In the genomic region with DNA sequence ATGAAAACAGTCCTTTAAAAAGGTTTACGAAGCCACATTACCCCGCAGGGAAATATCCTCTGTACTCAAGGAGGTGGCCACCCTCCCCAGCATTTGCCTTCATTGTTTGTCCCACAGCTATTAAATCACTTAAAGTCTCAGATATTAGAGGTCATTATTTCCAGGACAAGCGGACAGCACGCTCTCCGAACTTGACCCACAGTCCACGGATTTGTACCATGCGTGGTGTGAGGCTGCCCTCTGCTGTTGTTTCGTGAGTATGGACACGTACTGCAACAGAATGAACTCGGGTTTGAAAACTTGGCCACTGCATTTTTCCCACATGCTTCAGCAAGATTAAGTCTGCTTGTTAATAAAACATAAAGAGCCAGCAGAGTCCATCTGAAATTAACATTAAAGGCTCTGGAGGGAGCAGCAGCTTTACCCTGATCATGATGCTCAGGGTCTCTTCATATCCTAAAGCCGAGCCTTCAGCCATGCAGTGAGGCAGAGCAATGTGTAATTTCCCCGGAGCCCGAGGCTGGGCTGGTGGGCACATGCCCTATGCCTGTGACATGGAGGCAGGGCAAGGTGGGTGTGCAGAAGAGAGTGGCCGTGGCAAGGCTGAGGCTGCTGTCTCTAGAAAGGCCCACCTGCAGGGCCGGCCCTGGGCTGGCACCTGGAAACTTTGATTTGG, we compare ENCODE assay signal across 8 cellular contexts. TPM values are rescaled to one million over a fixed set of nuclear protein-coding genes. Genes with fewer than 3 reads are reported as not detected.
A peak's percentile ranks its signal among the peaks of the same experiment; 100 is the strongest.
DNase-seq lines count a peak whose midpoint lies in the region; ATAC-seq and TF ChIP-seq lines count a peak whose summit lies in the region.

No MANE protein-coding gene starts in this region.

- no peaks in the 10 kb centered on the region for H3K4me1 ChIP-seq in SJCRH30

- H3K4me3 ChIP-seq in GM12864 (ENCODE audit: low read depth, low read length) (no peak overlapping the region), SJCRH30 (no peak overlapping the region)

- ATAC-seq in GM18907 (IDR thresholded peaks at IDR 0.05; ENCODE audit: unreplicated experiment): no peak
- no peak for ATAC-seq in GM21390 (IDR thresholded peaks at IDR 0.05; ENCODE audit: unreplicated experiment)

- H3K36me3 ChIP-seq in SJCRH30: no peaks in the 10 kb centered on the region

- H3K9me3 ChIP-seq in SJCRH30 (replicated peaks): no peaks in the 10 kb centered on the region

- DNase-seq in AG09319 (ENCODE audit: extremely low read depth, low read depth) (no peak), GM12864 (ENCODE audit: low read depth) (no peak), SJCRH30 (peak; percentile 36 to 65), fibroblast of peridontal ligament (ENCODE audit: extremely low read depth) (peak; percentile 72), non-pigmented ciliary epithelial cell (ENCODE audit: low read depth) (peak; percentile 36), DMS79 (lab: John Stamatoyannopoulos, UW) (no peak)

- TF ChIP-seq CTCF in AG09319 (IDR thresholded peaks at IDR 0.05; ENCODE audit: low read depth, low read length) (peak; percentile 66), GM12864 (IDR thresholded peaks at IDR 0.05; ENCODE audit: low read depth, low read length, missing control alignments) (peak; percentile 65)

- H3K27me3 ChIP-seq in SJCRH30: no peaks in the 10 kb centered on the region

- H3K27ac ChIP-seq in SJCRH30: no peak overlapping the region

RNA-seq across cellular contexts. Expression of gene MEAK7, which starts 19.7 kb away (rescaled TPM):
- total RNA-seq in SJCRH30 (2014; rRNA removed; shearing (Covaris generic)): 4.8 and 5.1 TPM in 2 replicates

Comparison
In these comparisons a context has a peak if more than half of its experiments do, and no peak if none do; other contexts are left out.
1. DNase-seq: peak in SJCRH30 (2 of 2), fibroblast of peridontal ligament (single experiment) and non-pigmented ciliary epithelial cell (single experiment); none in AG09319 (single experiment), GM12864 (single experiment) and DMS79 (single experiment).